Comparison of ENCODE assay signal across 8 cellular contexts in the genomic region with DNA sequence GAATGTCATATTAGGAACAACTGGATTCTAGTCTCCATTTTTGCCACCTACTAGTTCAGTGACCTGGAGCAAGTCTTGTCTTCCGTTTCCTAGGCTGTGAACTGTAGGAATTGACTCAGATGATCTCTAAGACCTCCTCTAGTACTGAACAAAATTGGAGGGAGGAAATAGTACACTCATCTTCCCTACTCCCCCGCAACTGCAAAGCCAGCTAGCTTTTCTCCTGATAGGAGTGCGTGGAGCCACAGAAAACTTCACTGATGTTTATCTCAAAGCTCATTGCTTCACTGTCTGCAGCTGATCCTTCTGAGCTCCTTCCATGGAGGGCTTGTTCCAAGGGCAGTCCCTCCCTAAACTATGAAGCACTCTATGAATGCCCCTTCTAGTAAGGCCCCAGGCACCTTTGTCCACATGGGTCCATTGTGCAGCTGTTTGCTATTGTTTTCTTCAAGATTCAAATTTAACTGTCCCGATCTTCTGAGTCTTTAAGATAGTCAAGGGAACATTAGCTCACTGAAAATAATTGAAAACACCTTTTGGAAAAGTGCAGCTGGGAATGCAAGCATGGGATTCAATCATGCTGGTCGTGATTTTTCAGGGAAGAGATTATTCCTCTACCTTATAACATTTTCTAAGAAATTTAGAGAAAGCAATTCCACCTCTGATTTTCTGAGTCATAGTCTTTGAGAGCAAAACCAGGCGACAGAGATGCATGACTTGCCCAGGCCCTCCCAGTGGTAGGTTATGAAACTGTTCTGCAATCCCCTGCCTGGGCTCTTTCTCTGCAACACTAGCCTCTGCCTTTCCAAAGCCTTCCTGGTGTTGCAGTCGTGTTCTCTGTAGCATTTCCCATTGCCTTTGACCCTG. TPM values are rescaled to one million over a fixed set of nuclear protein-coding genes. Genes with fewer than 3 reads are reported as not detected.
DNase-seq lines count a peak whose midpoint lies in the region; ATAC-seq and TF ChIP-seq lines count a peak whose summit lies in the region.

No MANE protein-coding gene starts in this region.

- ATAC-seq in GM21786 (IDR thresholded peaks at IDR 0.05; ENCODE audit: unreplicated experiment) = peak; percentile 82
- ATAC-seq in activated B cell treated with CpG ODN at 0.5 μM for 24 hours (ENCODE audit: low read depth) = peak; percentile 56

- H3K27me3 ChIP-seq in HUES64 (ENCODE audit: insufficient read depth, low read length) (no peaks in the 10 kb centered on the region), iPS-18a (ENCODE audit: control insufficient read depth, insufficient read depth, low read length) (no peaks in the 10 kb centered on the region), spleen (replicated peaks in 1 of 7) (no peaks in the 10 kb centered on the region)

- no peak overlapping the region for H3K27ac Mint-ChIP-seq in activated B cell treated with CpG ODN at 0.5 μM for 24 hours

- CTCF ChIA-PET in activated B cell treated with CpG ODN at 0.5 μM for 24 hours (lab: Charles Lee) = interaction anchor here (1.1 kb wide), 1 partner anchor 246 kb away, joined by 4 read pairs; no protein-coding TSS in a partner anchor

- no peak overlapping the region for H3K4me3 Mint-ChIP-seq in activated B cell treated with CpG ODN at 0.5 μM for 24 hours

- no peaks in the 10 kb centered on the region for H3K27me3 Mint-ChIP-seq in activated B cell treated with CpG ODN at 0.5 μM for 24 hours

- H3K27ac ChIP-seq in HUES64 (ENCODE audit: low read depth, low read length) (peak overlapping the region; percentile 29), iPS-18a (ENCODE audit: low read length) (peak overlapping the region; percentile 19), spleen (peak overlapping the region in 4 of 8 donors; percentile 9 to 41 (median 18))

- POLR2A ChIA-PET in activated B cell treated with CpG ODN at 0.5 μM for 24 hours (lab: Charles Lee) = no interaction called here

- peaks cover 6% of the 10 kb centered on the region for H3K4me1 Mint-ChIP-seq in activated B cell treated with CpG ODN at 0.5 μM for 24 hours

- no peaks in the 10 kb centered on the region for H3K9me3 ChIP-seq in HUES64 (ENCODE audit: insufficient read depth, low read depth, low read length)
- no peaks in the 10 kb centered on the region for H3K9me3 ChIP-seq in iPS-18a (ENCODE audit: control insufficient read depth, low read depth, low read length)
- no peaks in the 10 kb centered on the region for H3K9me3 ChIP-seq in spleen

- no peak for TF ChIP-seq POLR2A in spleen (IDR thresholded peaks at IDR 0.05)

- 65% methylated on average over 6 of the region's 7 CpGs for whole genome bisulfite sequencing in HUES64
- 70 to 77% (median 74%) methylated on average over 7 of the region's 7 CpGs for WGBS in spleen, 5 donors

- no peak for DNase-seq in activated B cell treated with CpG ODN at 0.5 μM for 24 hours
- no peak for DNase-seq in effector CD4-positive, alpha-beta T cell
- DNase-seq in mesenteric fat pad (ENCODE audit: low spot score) = no peak
- no peak for DNase-seq in spleen

- H3K4me3 ChIP-seq in HUES64 (ENCODE audit: low read length) = no peak overlapping the region
- H3K4me3 ChIP-seq in iPS-18a (ENCODE audit: low read length) = no peak overlapping the region
- no peak overlapping the region for H3K4me3 ChIP-seq in spleen

- peaks cover under 1% of the 10 kb centered on the region for H3K36me3 Mint-ChIP-seq in activated B cell treated with CpG ODN at 0.5 μM for 24 hours (ENCODE audit: low read depth)

- peaks cover 43% of the 10 kb centered on the region for H3K4me1 ChIP-seq in HUES64 (ENCODE audit: insufficient read depth, low read length)
- peaks cover 23% of the 10 kb centered on the region for H3K4me1 ChIP-seq in iPS-18a (ENCODE audit: control insufficient read depth, low read depth, low read length)
- peaks cover 0 to 20% (median 4%) of the 10 kb centered on the region in 6 donors for H3K4me1 ChIP-seq in spleen

- peak; percentile 79 for TF ChIP-seq CTCF in GM12874 (IDR thresholded peaks at IDR 0.05; ENCODE audit: insufficient read depth, low read depth, low read length)
- no peak for TF ChIP-seq CTCF in activated B cell treated with CpG ODN at 0.5 μM for 24 hours (IDR thresholded peaks at IDR 0.05)
- peak in 4 of 11 experiments; percentile 15 to 50 (median 29) for TF ChIP-seq CTCF in spleen (IDR thresholded peaks at IDR 0.05 in 8 of 11, conservative IDR thresholded peaks at IDR 0.05 in 3 of 11)

- intact Hi-C loops in activated B cell treated with CpG ODN at 0.5 μM for 24 hours (cut with micrococcal nuclease) (loop anchor here (1.0 to 2.0 kb wide), 2 partner anchors 21 to 247 kb away; no protein-coding TSS in a partner anchor), spleen (cut with DNase I; ENCODE audit: low total_unique reads) (no loop called here)

- H3K9ac ChIP-seq in HUES64 (ENCODE audit: low read depth, low read length) (no peak overlapping the region), iPS-18a (ENCODE audit: low read length) (no peak overlapping the region)

- no peaks in the 10 kb centered on the region for H3K9me3 Mint-ChIP-seq in activated B cell treated with CpG ODN at 0.5 μM for 24 hours

- no peaks in the 10 kb centered on the region for H3K36me3 ChIP-seq in HUES64 (ENCODE audit: insufficient read depth, low read length)
- H3K36me3 ChIP-seq in iPS-18a (ENCODE audit: control insufficient read depth, low read depth, low read length) = no peaks in the 10 kb centered on the region
- no peaks in the 10 kb centered on the region for H3K36me3 ChIP-seq in spleen

RNA-seq across cellular contexts. Expression of a gene that starts 24.3 kb away (rescaled TPM):
- polyA plus RNA-seq in HUES64 (2013, experiment 1 of 2) = 2.3 TPM
- polyA plus RNA-seq in HUES64 (2013, experiment 2 of 2) = 3.0 TPM
- total RNA-seq in activated B cell treated with CpG ODN at 0.5 μM for 24 hours (1.4 and 1.5 TPM in 2 replicates), mesenteric fat pad (48.5 TPM), spleen (10 to 100 TPM; 17.6 to 47.7 (median 41.3) TPM)
- polyA plus RNA-seq in spleen = 10 to 100 TPM; 11.1 to 15.2 (median 14.0) TPM
